Comparison of ENCODE assay signal across 8 cellular contexts in the genomic region with DNA sequence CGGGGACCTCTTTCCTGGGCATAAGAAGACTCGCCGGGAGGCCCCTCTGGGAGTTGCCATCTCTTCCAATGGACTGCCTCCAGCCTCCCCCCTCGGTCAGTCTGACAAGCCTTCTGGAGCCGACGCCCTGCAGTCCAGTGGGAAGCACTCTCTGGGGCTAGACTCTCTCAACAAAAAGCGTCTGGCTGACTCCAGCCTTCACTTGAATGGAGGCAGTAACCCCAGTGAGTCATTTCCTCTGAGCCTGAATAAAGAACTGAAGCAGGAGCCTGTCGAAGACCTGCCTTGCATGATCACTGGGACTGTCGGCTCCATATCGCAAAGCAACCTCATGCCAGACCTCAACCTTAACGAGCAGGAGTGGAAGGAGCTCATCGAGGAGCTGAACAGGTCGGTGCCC. TPM values are rescaled to one million over a fixed set of nuclear protein-coding genes. Genes with fewer than 3 reads are reported as not detected.
DNase-seq lines count a peak whose midpoint lies in the region; ATAC-seq and TF ChIP-seq lines count a peak whose summit lies in the region.

No MANE protein-coding gene starts in this region.

- no peak overlapping the region for H3K9ac ChIP-seq in HUES64 (ENCODE audit: low read depth, low read length)

- H3K4me1 ChIP-seq in ACC112 (ENCODE audit: control insufficient read depth, insufficient read depth, low read length, unreplicated experiment) (peaks cover 52% of the 10 kb centered on the region), HUES64 (ENCODE audit: insufficient read depth, low read length) (peaks cover 25% of the 10 kb centered on the region)

- H3K27ac ChIP-seq in ACC112 (ENCODE audit: low read depth, low read length), result peak overlapping the region; percentile 78
- peak overlapping the region; percentile 4 for H3K27ac ChIP-seq in HUES64 (ENCODE audit: low read depth, low read length)

- no peaks in the 10 kb centered on the region for H3K9me3 ChIP-seq in HUES64 (ENCODE audit: insufficient read depth, low read depth, low read length)

- no peak for ATAC-seq in HG03439 (IDR thresholded peaks at IDR 0.05; ENCODE audit: unreplicated experiment)
- no peak for ATAC-seq in GM21526 (IDR thresholded peaks at IDR 0.05; ENCODE audit: low FRiP score, unreplicated experiment)

- peak overlapping the region; percentile 75 to 95 (median 92) for H3K27ac Mint-ChIP-seq in brain

- DNase-seq in kidney glomerular epithelial cell (lab: John Stamatoyannopoulos, UW), result peak; percentile 58
- no peak for DNase-seq in NCI-H2171 (lab: John Stamatoyannopoulos, UW)
- DNase-seq in activated T-cell treated with anti-CD3 and anti-CD28 coated beads for 4 hours, result no peak

- 88% methylated on average over 13 of the region's 13 CpGs for WGBS in HUES64

- H3K36me3 ChIP-seq in ACC112 (ENCODE audit: insufficient read depth, low read length) (peaks cover 3% of the 10 kb centered on the region; the same call in 1 of the 2 replicates), HUES64 (ENCODE audit: insufficient read depth, low read length) (peaks cover 52% of the 10 kb centered on the region)

- H2AFZ ChIP-seq in ACC112 (ENCODE audit: low read length, unreplicated experiment), result no peak overlapping the region

- peak overlapping the region; percentile 44 for H3K4me3 ChIP-seq in ACC112 (ENCODE audit: low read depth, low read length)
- no peak overlapping the region for H3K4me3 ChIP-seq in HUES64 (ENCODE audit: low read length)

- no peaks in the 10 kb centered on the region for H3K27me3 Mint-ChIP-seq in brain

- no peaks in the 10 kb centered on the region for H3K27me3 ChIP-seq in ACC112 (ENCODE audit: insufficient read depth, low read length)
- no peaks in the 10 kb centered on the region for H3K27me3 ChIP-seq in HUES64 (ENCODE audit: insufficient read depth, low read length)

- peak overlapping the region in 2 of 5 experiments; percentile 20 to 22 for H3K4me3 Mint-ChIP-seq in brain

- TF ChIP-seq CTCF in brain (conservative IDR thresholded peaks at IDR 0.05), result no peak

- H3K9me3 Mint-ChIP-seq in brain, result no peaks in the 10 kb centered on the region

- H3K79me2 ChIP-seq in ACC112 (ENCODE audit: control insufficient read depth, insufficient read depth, low read length, unreplicated experiment), result peaks cover 42% of the 10 kb centered on the region

- peaks cover 46% of the 10 kb centered on the region for H3K36me3 Mint-ChIP-seq in brain

- H3K4me1 Mint-ChIP-seq in brain, result peaks cover 77% of the 10 kb centered on the region

RNA-seq across cellular contexts. Expression of a gene that starts 28.4 kb away (rescaled TPM):
- polyA plus RNA-seq in HUES64 (2013, experiment 1 of 2), result not detected
- 1.3 TPM for polyA plus RNA-seq in HUES64 (2013, experiment 2 of 2)
- polyA plus RNA-seq in brain (ENCODE audit: insufficient read depth, low read depth, low replicate concordance), result 1.9 TPM

RNA-seq across cellular contexts. Expression of a gene that starts 32.8 kb away (rescaled TPM):
- 35.2 TPM for polyA plus RNA-seq in HUES64 (2013, experiment 1 of 2)
- polyA plus RNA-seq in HUES64 (2013, experiment 2 of 2), result 32.1 TPM
- 20.0 TPM for polyA plus RNA-seq in brain (ENCODE audit: insufficient read depth, low read depth, low replicate concordance)

RNA-seq across cellular contexts. Expression of a gene that starts 41.3 kb away (rescaled TPM):
- polyA plus RNA-seq in HUES64 (2013, experiment 1 of 2), result 54.7 TPM
- polyA plus RNA-seq in HUES64 (2013, experiment 2 of 2), result 64.0 TPM
- polyA plus RNA-seq in brain (ENCODE audit: insufficient read depth, low read depth, low replicate concordance), result 174 TPM

RNA-seq across cellular contexts. Expression of a gene that starts 55.3 kb away (rescaled TPM):
- 73.1 TPM for polyA plus RNA-seq in HUES64 (2013, experiment 1 of 2)
- polyA plus RNA-seq in HUES64 (2013, experiment 2 of 2), result 62.6 TPM
- 235 TPM for polyA plus RNA-seq in brain (ENCODE audit: insufficient read depth, low read depth, low replicate concordance)
